ENCODE assay signal across 8 cellular contexts in genomic region chr16:31108035-31108793, GRCh38. TPM values are rescaled to one million over a fixed set of nuclear protein-coding genes. Genes with fewer than 3 reads are reported as not detected.
DNase-seq lines count a peak whose midpoint lies in the region; ATAC-seq and TF ChIP-seq lines count a peak whose summit lies in the region.

Gene BCKDK, plus strand, starts transcription at chr16:31108386. Its CDS starts 838 bp downstream, at chr16:31109224.

- H2BK15ac ChIP-seq in H9 (ENCODE audit: low read depth, low read length) = no peak within 1 kb of the TSS

- H3T11ph ChIP-seq in H9 (ENCODE audit: low read length) = no peak within 1 kb of the TSS

- H4K12ac ChIP-seq in trophoblast cell (ENCODE audit: low read depth, low read length) = peak within 1 kb of the TSS; percentile 96

- H3K36me3 ChIP-seq in cardiac muscle cell = peaks cover 23% of the 10 kb centered on the region
- peaks cover 36 to 40% of the 10 kb centered on the region in 2 experiments for H3K36me3 ChIP-seq in trophoblast cell (ENCODE audit: control insufficient read depth in 1 of 2, insufficient read depth in 2 of 2, low read length in 2 of 2)
- peaks cover 11 to 39% (median 30%) of the 10 kb centered on the region in 4 donors for H3K36me3 ChIP-seq in upper lobe of left lung

- DNase-seq in GM03348 (ENCODE audit: low spot score) (peak; percentile 95), H9 (peak; percentile 80), M059J (ENCODE audit: low read depth) (peak; percentile 72), SW480 (ENCODE audit: low spot score) (peak; percentile 62), cardiac muscle cell (ENCODE audit: low read depth in 1 of 2, low spot score in 1 of 2) (peak; percentile 74 to 79), trophoblast cell (peak in 1 of 2 donors; percentile 56), upper lobe of left lung (peak; percentile 78 to 96)
- DNase-seq in activated naive CD8-positive, alpha-beta T cell treated with anti-CD3 and anti-CD28 coated beads, Interleukin-2, amount 50 U/mL, for 24 hours = peak; percentile 87

- no peaks in the 10 kb centered on the region; the same call in 1 of the 2 replicates for H3K27me3 Mint-ChIP-seq in H9 (ENCODE audit: low read depth)
- H3K27me3 Mint-ChIP-seq in activated naive CD8-positive, alpha-beta T cell treated with anti-CD3 and anti-CD28 coated beads, Interleukin-2, amount 50 U/mL, for 24 hours = no peaks in the 10 kb centered on the region

- H2AFZ ChIP-seq in H9 (ENCODE audit: low read length) (no peak within 1 kb of the TSS), trophoblast cell (ENCODE audit: insufficient read depth, low read length, poor library complexity) (peak within 1 kb of the TSS; percentile 100)

- no peaks in the 10 kb centered on the region; the same call in 1 of the 2 replicates for H3K79me2 ChIP-seq in H9 (ENCODE audit: insufficient read depth, low read length)
- peaks cover 6% of the 10 kb centered on the region for H3K79me2 ChIP-seq in trophoblast cell (ENCODE audit: control insufficient read depth, insufficient read depth, low read length, poor library complexity)

- H4K91ac ChIP-seq in H9 (ENCODE audit: insufficient read length, low read depth, low read length) (no peak within 1 kb of the TSS), trophoblast cell (ENCODE audit: low read depth, low read length) (peak within 1 kb of the TSS; percentile 97)

- H2AK5ac ChIP-seq in H9 (ENCODE audit: insufficient read length, low read length) (no peak within 1 kb of the TSS), trophoblast cell (ENCODE audit: low read length) (peak within 1 kb of the TSS; percentile 83)

- no peak within 1 kb of the TSS for H3K18ac ChIP-seq in H9 (ENCODE audit: insufficient read length, low read depth, low read length)
- H3K18ac ChIP-seq in trophoblast cell (ENCODE audit: low read length) = peak within 1 kb of the TSS; percentile 95

- H3K27ac Mint-ChIP-seq in H9 = no peak within 1 kb of the TSS
- H3K27ac Mint-ChIP-seq in activated naive CD8-positive, alpha-beta T cell treated with anti-CD3 and anti-CD28 coated beads, Interleukin-2, amount 50 U/mL, for 24 hours = peak within 1 kb of the TSS; percentile 97

- H4K8ac ChIP-seq in H9 (replicated peaks; ENCODE audit: insufficient read length, low read depth, low read length) (no peak within 1 kb of the TSS), trophoblast cell (ENCODE audit: low read depth, low read length) (peak within 1 kb of the TSS; percentile 98)

- H3K4me3 ChIP-seq in cardiac muscle cell (peak within 1 kb of the TSS; percentile 98), trophoblast cell (ENCODE audit: low read depth, low read length) (peak within 1 kb of the TSS; percentile 97), upper lobe of left lung (peak within 1 kb of the TSS; percentile 68 to 97 (median 78))

- H2BK120ac ChIP-seq in H9 (ENCODE audit: low read depth, low read length, poor library complexity, severe bottlenecking) = no peak within 1 kb of the TSS
- peak within 1 kb of the TSS; percentile 94 for H2BK120ac ChIP-seq in trophoblast cell (ENCODE audit: insufficient read depth, low read length, poor library complexity)

- TF ChIP-seq EP300 in upper lobe of left lung (IDR thresholded peaks at IDR 0.05) = no peak

- H3K56ac ChIP-seq in H9 (ENCODE audit: insufficient read length, low read depth, low read length) = no peak within 1 kb of the TSS

- H3K27me3 ChIP-seq in H9 (ENCODE audit: insufficient read depth, low read length) (no peaks in the 10 kb centered on the region; the same call in 1 of the 2 replicates), cardiac muscle cell (no peaks in the 10 kb centered on the region), trophoblast cell (ENCODE audit: insufficient read depth, low read length) (no peaks in the 10 kb centered on the region), upper lobe of left lung (no peaks in the 10 kb centered on the region)

- H3K9me3 Mint-ChIP-seq in H9 = peaks cover 0 to 2% of the 10 kb centered on the region in 2 experiments; a peak in 3 of 5 replicates
- H3K9me3 Mint-ChIP-seq in activated naive CD8-positive, alpha-beta T cell treated with anti-CD3 and anti-CD28 coated beads, Interleukin-2, amount 50 U/mL, for 24 hours = no peaks in the 10 kb centered on the region

- H3K23ac ChIP-seq in H9 (ENCODE audit: insufficient read length, low read depth, low read length) = no peak within 1 kb of the TSS
- no peak within 1 kb of the TSS for H3K23ac ChIP-seq in trophoblast cell (ENCODE audit: low read length)

- H3K23me2 ChIP-seq in H9 (ENCODE audit: insufficient read length, low read depth, low read length, poor library complexity, severe bottlenecking) = peaks cover 8% of the 10 kb centered on the region

- H3K27ac ChIP-seq in H9 (ENCODE audit: insufficient read length, low read depth, low read length) (no peak within 1 kb of the TSS), cardiac muscle cell (no peak within 1 kb of the TSS), trophoblast cell (ENCODE audit: low read depth, low read length) (no peak within 1 kb of the TSS), upper lobe of left lung (peak within 1 kb of the TSS; percentile 78 to 93 (median 89))

- peak within 1 kb of the TSS; percentile 76 to 85 for H3K4me3 Mint-ChIP-seq in H9
- H3K4me3 Mint-ChIP-seq in activated naive CD8-positive, alpha-beta T cell treated with anti-CD3 and anti-CD28 coated beads, Interleukin-2, amount 50 U/mL, for 24 hours = peak within 1 kb of the TSS; percentile 88

- TF ChIP-seq POLR2A in upper lobe of left lung (IDR thresholded peaks at IDR 0.05) = peak in 2 of 4 donors; percentile 12 to 79

- no peak within 1 kb of the TSS for H4K5ac ChIP-seq in H9 (ENCODE audit: insufficient read length, low read depth, low read length)

- H3K9me3 ChIP-seq in H9 (ENCODE audit: control insufficient read depth, low read depth, low read length) (no peaks in the 10 kb centered on the region), cardiac muscle cell (ENCODE audit: low read depth) (no peaks in the 10 kb centered on the region), trophoblast cell (ENCODE audit: insufficient read depth, low read depth, low read length) (peaks cover 2% of the 10 kb centered on the region), upper lobe of left lung (no peaks in the 10 kb centered on the region)

- H3K4ac ChIP-seq in H9 (ENCODE audit: low read depth, low read length) (no peak within 1 kb of the TSS), trophoblast cell (ENCODE audit: low read depth, low read length) (peak within 1 kb of the TSS; percentile 96)

- peaks cover 9 to 14% of the 10 kb centered on the region in 2 experiments for H3K4me1 Mint-ChIP-seq in H9
- H3K4me1 Mint-ChIP-seq in activated naive CD8-positive, alpha-beta T cell treated with anti-CD3 and anti-CD28 coated beads, Interleukin-2, amount 50 U/mL, for 24 hours = peaks cover 28% of the 10 kb centered on the region

- no peak within 1 kb of the TSS for H2BK20ac ChIP-seq in H9 (ENCODE audit: low read depth, low read length, poor library complexity, severe bottlenecking)

- H3K4me2 ChIP-seq in H9 (ENCODE audit: insufficient read depth, insufficient read length, low read length) = peak within 1 kb of the TSS; percentile 57
- peak within 1 kb of the TSS; percentile 92 for H3K4me2 ChIP-seq in trophoblast cell (ENCODE audit: low read length)

- WGBS in H9 (ENCODE audit: extremely low coverage, insufficient read length, low lambda C conversion rate) = no CpG with 5 or more reads among the region's 68 CpGs
- WGBS in trophoblast cell (ENCODE audit: extremely low coverage, insufficient coverage, insufficient read length) = no CpG with 5 or more reads among the region's 68 CpGs
- WGBS in upper lobe of left lung, 2 donors = 10 to 29% methylated on average over 8 to 23 of the region's 68 CpGs

- H3K4me1 ChIP-seq in H9 (ENCODE audit: insufficient read depth, low read length) (no peaks in the 10 kb centered on the region), cardiac muscle cell (ENCODE audit: low read depth) (no peaks in the 10 kb centered on the region), trophoblast cell (ENCODE audit: control insufficient read depth in 1 of 2, insufficient read depth in 2 of 2, low read length in 2 of 2) (peaks cover 0 to 14% of the 10 kb centered on the region in 2 experiments), upper lobe of left lung (peaks cover 15 to 37% (median 19%) of the 10 kb centered on the region in 4 donors)

- no peaks in the 10 kb centered on the region for H3K79me1 ChIP-seq in H9 (ENCODE audit: insufficient read depth, low read depth, low read length, poor library complexity, severe bottlenecking)
- peaks cover 6% of the 10 kb centered on the region for H3K79me1 ChIP-seq in trophoblast cell (ENCODE audit: low read length)

- H3K9ac ChIP-seq in H9 (ENCODE audit: extremely low read depth, insufficient read length, low read length) = peak within 1 kb of the TSS; percentile 11
- H3K9ac ChIP-seq in trophoblast cell (ENCODE audit: low read length) = peak within 1 kb of the TSS; percentile 93

- TF ChIP-seq CTCF in H9 (conservative IDR thresholded peaks at IDR 0.05) (no peak), cardiac muscle cell (IDR thresholded peaks at IDR 0.05; ENCODE audit: low read depth, low read length) (no peak), upper lobe of left lung (IDR thresholded peaks at IDR 0.05) (no peak)

- H2BK12ac ChIP-seq in H9 (ENCODE audit: insufficient read length, low read depth, low read length) = no peak within 1 kb of the TSS
- H2BK12ac ChIP-seq in trophoblast cell (ENCODE audit: low read length) = no peak within 1 kb of the TSS

- H3K14ac ChIP-seq in H9 (ENCODE audit: insufficient read depth, low read length) (peak within 1 kb of the TSS; percentile 44), trophoblast cell (ENCODE audit: low read length) (peak within 1 kb of the TSS; percentile 99)

- H2BK5ac ChIP-seq in H9 (ENCODE audit: insufficient read length, low read length) = no peak within 1 kb of the TSS
- peak within 1 kb of the TSS; percentile 78 for H2BK5ac ChIP-seq in trophoblast cell (ENCODE audit: low read depth, low read length, poor library complexity)

- no peaks in the 10 kb centered on the region for H4K20me1 ChIP-seq in H9 (ENCODE audit: control insufficient read depth, insufficient read depth, insufficient read length)

- peak; percentile 78 for ATAC-seq in activated naive CD8-positive, alpha-beta T cell treated with anti-CD3 and anti-CD28 coated beads, Interleukin-2, amount 50 U/mL, for 24 hours
- peak in 1 of 2 donors; percentile 92 for ATAC-seq in upper lobe of left lung (ENCODE audit: low FRiP score in 2 of 2)

- peaks cover 19 to 37% (median 31%) of the 10 kb centered on the region in 3 experiments for H3K36me3 Mint-ChIP-seq in H9 (ENCODE audit: insufficient read depth in 1 of 3, low read depth in 3 of 3)
- peaks cover 15% of the 10 kb centered on the region for H3K36me3 Mint-ChIP-seq in activated naive CD8-positive, alpha-beta T cell treated with anti-CD3 and anti-CD28 coated beads, Interleukin-2, amount 50 U/mL, for 24 hours (ENCODE audit: low read depth)

RNA-seq across cellular contexts. Expression of gene BCKDK, which starts in this region (rescaled TPM):
- total RNA-seq in H9 (2021) = 55.7 and 57.0 TPM in 2 replicates
- total RNA-seq in M059J (2014; rRNA removed; shearing (Covaris generic)) = 52.8 and 57.7 TPM in 2 replicates
- 109 and 121 TPM in 2 replicates for total RNA-seq in cardiac muscle cell
- polyA plus RNA-seq in cardiac muscle cell = 147 and 151 TPM in 2 replicates
- 43.7 and 47.1 TPM in 2 replicates for polyA plus RNA-seq in trophoblast cell (2013)
- 10 to 100 TPM; 23.2 to 64.4 (median 39.3) TPM for total RNA-seq in upper lobe of left lung

Comparison
In these comparisons a context has a peak if more than half of its experiments do, and no peak if none do; other contexts are left out.
1. H3K27ac ChIP-seq: peak in upper lobe of left lung (4 of 4); none in H9 (single experiment), cardiac muscle cell (single experiment) and trophoblast cell (single experiment).
2. Peak in every context shown above with its lines, with median percentiles within 50 percentile points of each other: H3K4me3 ChIP-seq.